Comparison of ENCODE assay signal across 23 cellular contexts in genomic region chr5:168562274-168562673, GRCh38. TPM values are rescaled to one million over a fixed set of nuclear protein-coding genes. Genes with fewer than 3 reads are reported as not detected.
DNase-seq lines count a peak whose midpoint lies in the region; ATAC-seq and TF ChIP-seq lines count a peak whose summit lies in the region.
"Had no signal": no experiment of that assay in that cellular context is flagged by ENCODE, and none has a peak within 500 bp of the region (broad histone marks: within the 10 kb centered on the region; RNA-seq: fewer than 3 reads in every experiment).

No MANE protein-coding gene starts in this region.

- H3K36me3 ChIP-seq in osteoblast (ENCODE audit: insufficient read depth, low read length) (peaks cover 19% of the 10 kb centered on the region), A673 (ENCODE audit: insufficient read depth, low read length, poor library complexity, severe bottlenecking) (peaks cover 80% of the 10 kb centered on the region)

- H3K36me3 Mint-ChIP-seq in activated CD4-positive, alpha-beta T cell treated with anti-CD3 and anti-CD28 coated beads, Interleukin-2, amount 10 ng/mL, durations not matched to agents 24 days and 14 days (ENCODE audit: low read depth) = peaks cover 53% of the 10 kb centered on the region
- peaks cover 55% of the 10 kb centered on the region for H3K36me3 Mint-ChIP-seq in WTC11

- CTCF ChIA-PET in WTC11 (lab: Charles Lee) = no interaction called here
- CTCF ChIA-PET in A673 (lab: Charles Lee) = no interaction called here

- no peak for DNase-seq in activated CD4-positive, alpha-beta T cell treated with anti-CD3 and anti-CD28 coated beads, Interleukin-2, amount 10 ng/mL, durations not matched to agents 24 days and 14 days
- no peak for DNase-seq in activated CD4-positive, alpha-beta T cell treated with anti-CD3 and anti-CD28 coated beads for 1 hour
- DNase-seq in WTC11 (ENCODE audit: low spot score) = no peak
- DNase-seq in left colon = no peak
- no peak for DNase-seq in osteoblast (ENCODE audit: insufficient read length, low spot score, missing footprints)
- no peak for DNase-seq in DMS153 (lab: John Stamatoyannopoulos, UW)
- DNase-seq in A673 (ENCODE audit: low spot score) = no peak
- DNase-seq in occipital lobe (lab: John Stamatoyannopoulos, UW) = no peak
- DNase-seq: GM23248, HFFc6, MM.1S, NCI-H1694, NCI-H2029 treated with DMSO at 0.1 percent for 48 hours, NCI-H446 treated with DMSO at 0.1 percent for 48 hours, NCI-H526, NCI-H82, SHP77 treated with DMSO at 0.1 percent for 48 hours had no signal

- H3K27ac ChIP-seq in osteoblast (ENCODE audit: low read depth, low read length) (peak overlapping the region; percentile 14), A673 (ENCODE audit: low read depth, low read length, poor library complexity, severe bottlenecking) (no peak overlapping the region)
- H3K27ac ChIP-seq: 22Rv1, GM23248, KMS-11, RWPE1 had no signal

- peak overlapping the region; percentile 38 for H3K27ac Mint-ChIP-seq in activated CD4-positive, alpha-beta T cell treated with anti-CD3 and anti-CD28 coated beads, Interleukin-2, amount 10 ng/mL, durations not matched to agents 24 days and 14 days
- H3K27ac Mint-ChIP-seq in WTC11 = 0 out of 2 replicates have a peak overlapping the region, but pooled peaks have one; percentile 0
- H3K27ac Mint-ChIP-seq: HFFc6 had no signal

- no TSS peak for BruUV-seq in A673 (replicated peaks; lab: Mats Ljungman, UMichigan)

- H2AFZ ChIP-seq in osteoblast (ENCODE audit: low read length) = no peak overlapping the region
- H2AFZ ChIP-seq: GM23248 had no signal

- H3K4me3 Mint-ChIP-seq in activated CD4-positive, alpha-beta T cell treated with anti-CD3 and anti-CD28 coated beads, Interleukin-2, amount 10 ng/mL, durations not matched to agents 24 days and 14 days = no peak overlapping the region
- H3K4me3 Mint-ChIP-seq in WTC11 = no peak overlapping the region
- H3K4me3 Mint-ChIP-seq: HFFc6, IgD-negative memory B cell had no signal

- no peak overlapping the region for H3K4me3 ChIP-seq in osteoblast (ENCODE audit: insufficient read depth, low read length)
- no peak overlapping the region for H3K4me3 ChIP-seq in A673 (ENCODE audit: low read depth, low read length, poor library complexity, severe bottlenecking)
- H3K4me3 ChIP-seq: GM23248, HAP-1 had no signal

- intact Hi-C loops in activated CD4-positive, alpha-beta T cell treated with anti-CD3 and anti-CD28 coated beads, Interleukin-2, amount 10 ng/mL, durations not matched to agents 24 days and 14 days (cut with micrococcal nuclease) = loop anchor here (5.0 kb wide), 1 partner anchor 55 kb away; no protein-coding TSS in a partner anchor
- intact Hi-C loops in left colon (cut with DNase I, micrococcal nuclease) (no loop called here), A673 (cut with micrococcal nuclease; ENCODE audit: unreplicated experiment) (no loop called here)

- no peaks in the 10 kb centered on the region for H3K9me3 Mint-ChIP-seq in activated CD4-positive, alpha-beta T cell treated with anti-CD3 and anti-CD28 coated beads, Interleukin-2, amount 10 ng/mL, durations not matched to agents 24 days and 14 days
- H3K9me3 Mint-ChIP-seq in WTC11 = no peaks in the 10 kb centered on the region
- H3K9me3 Mint-ChIP-seq: HFFc6, IgD-negative memory B cell had no signal

- no peaks in the 10 kb centered on the region for H3K4me1 ChIP-seq in osteoblast (ENCODE audit: insufficient read depth, low read length)
- H3K4me1 ChIP-seq in A673 (ENCODE audit: insufficient read depth, low read length, poor library complexity, severe bottlenecking) = no peaks in the 10 kb centered on the region

- ATAC-seq in WTC11 (no peak), left colon (peak; percentile 51)
- ATAC-seq: Panc1 had no signal

- TF ChIP-seq CTCF in WTC11 (IDR thresholded peaks at IDR 0.05) (no peak), osteoblast (IDR thresholded peaks at IDR 0.05; ENCODE audit: extremely low read depth, low read depth, low read length) (no peak), A673 (conservative IDR thresholded peaks at IDR 0.05; ENCODE audit: low read depth, low read length) (no peak)

- H3K4me2 ChIP-seq in osteoblast (ENCODE audit: insufficient read depth, low read length) = no peak overlapping the region
- H3K4me2 ChIP-seq: KMS-11 had no signal

- H3K27me3 ChIP-seq in osteoblast (ENCODE audit: insufficient read depth, low read length) (no peaks in the 10 kb centered on the region), A673 (replicated peaks; ENCODE audit: insufficient read depth, low read depth, low read length, poor library complexity) (no peaks in the 10 kb centered on the region)

- H3K79me2 ChIP-seq in osteoblast (ENCODE audit: insufficient read depth, low read length) = peaks cover 40% of the 10 kb centered on the region

- peaks cover 3% of the 10 kb centered on the region for H4K20me1 ChIP-seq in osteoblast (ENCODE audit: insufficient read depth, low read length)

- H3K4me1 Mint-ChIP-seq in activated CD4-positive, alpha-beta T cell treated with anti-CD3 and anti-CD28 coated beads, Interleukin-2, amount 10 ng/mL, durations not matched to agents 24 days and 14 days = peaks cover under 1% of the 10 kb centered on the region
- peaks cover 3% of the 10 kb centered on the region; the same call in 1 of the 2 replicates for H3K4me1 Mint-ChIP-seq in WTC11

- POLR2A ChIA-PET in WTC11 (lab: Charles Lee) (no interaction called here), A673 (lab: Charles Lee; ENCODE audit: low non-redundant PET) (no interaction called here)

- no peaks in the 10 kb centered on the region for H3K9me3 ChIP-seq in osteoblast (ENCODE audit: low read depth, low read length)
- no peaks in the 10 kb centered on the region for H3K9me3 ChIP-seq in A673 (ENCODE audit: low read depth, low read length, poor library complexity, severe bottlenecking)
- H3K9me3 ChIP-seq: HAP-1 had no signal

- no peaks in the 10 kb centered on the region for H3K27me3 Mint-ChIP-seq in activated CD4-positive, alpha-beta T cell treated with anti-CD3 and anti-CD28 coated beads, Interleukin-2, amount 10 ng/mL, durations not matched to agents 24 days and 14 days
- H3K27me3 Mint-ChIP-seq in WTC11 (ENCODE audit: low read depth) = no peaks in the 10 kb centered on the region
- H3K27me3 Mint-ChIP-seq: IgD-negative memory B cell had no signal

TF ChIP-seq in WTC11, 78 proteins besides CTCF, POLR2A, EP300 and RAD21:
- TF ChIP-seq CREB1 (CRISPR knock-in tag; IDR thresholded peaks at IDR 0.05) (no peak), NFATC4 (CRISPR knock-in tag; IDR thresholded peaks at IDR 0.05) (no peak), MLX (CRISPR knock-in tag; IDR thresholded peaks at IDR 0.05) (no peak)

RNA-seq across cellular contexts. Expression of gene PANK3, which starts 16.9 kb away (rescaled TPM):
- 73.1 and 81.2 TPM in 2 replicates for total RNA-seq in activated CD4-positive, alpha-beta T cell treated with anti-CD3 and anti-CD28 coated beads, Interleukin-2, amount 10 ng/mL, durations not matched to agents 24 days and 14 days
- 76.7 to 90.2 TPM (median 81.8 TPM) in 3 replicates for total RNA-seq in WTC11 (2021)
- total RNA-seq in left colon = 100 to 1,000 TPM; 142 to 166 TPM
- total RNA-seq in osteoblast = 57.5 and 60.4 TPM in 2 replicates
- total RNA-seq in A673 (2021) = 79.2 and 87.9 TPM in 2 replicates
- total RNA-seq in occipital lobe = 293 TPM

RNA-seq across cellular contexts. Expression of gene FBLL1, which starts 33.2 kb away (rescaled TPM):
- total RNA-seq in activated CD4-positive, alpha-beta T cell treated with anti-CD3 and anti-CD28 coated beads, Interleukin-2, amount 10 ng/mL, durations not matched to agents 24 days and 14 days = not detected in 2 replicates
- total RNA-seq in WTC11 (2021) = 4.8 to 7.0 TPM (median 5.3 TPM) in 3 replicates
- not detected for total RNA-seq in left colon
- 0.36 and 1.2 TPM in 2 replicates for total RNA-seq in osteoblast
- 0.45 and 1.0 TPM in 2 replicates for total RNA-seq in A673 (2021)
- total RNA-seq in occipital lobe = 54.9 TPM
- total RNA-seq: HFFc6 had no signal
